8 cellular contexts compared by ENCODE assay signal in the genomic region with DNA sequence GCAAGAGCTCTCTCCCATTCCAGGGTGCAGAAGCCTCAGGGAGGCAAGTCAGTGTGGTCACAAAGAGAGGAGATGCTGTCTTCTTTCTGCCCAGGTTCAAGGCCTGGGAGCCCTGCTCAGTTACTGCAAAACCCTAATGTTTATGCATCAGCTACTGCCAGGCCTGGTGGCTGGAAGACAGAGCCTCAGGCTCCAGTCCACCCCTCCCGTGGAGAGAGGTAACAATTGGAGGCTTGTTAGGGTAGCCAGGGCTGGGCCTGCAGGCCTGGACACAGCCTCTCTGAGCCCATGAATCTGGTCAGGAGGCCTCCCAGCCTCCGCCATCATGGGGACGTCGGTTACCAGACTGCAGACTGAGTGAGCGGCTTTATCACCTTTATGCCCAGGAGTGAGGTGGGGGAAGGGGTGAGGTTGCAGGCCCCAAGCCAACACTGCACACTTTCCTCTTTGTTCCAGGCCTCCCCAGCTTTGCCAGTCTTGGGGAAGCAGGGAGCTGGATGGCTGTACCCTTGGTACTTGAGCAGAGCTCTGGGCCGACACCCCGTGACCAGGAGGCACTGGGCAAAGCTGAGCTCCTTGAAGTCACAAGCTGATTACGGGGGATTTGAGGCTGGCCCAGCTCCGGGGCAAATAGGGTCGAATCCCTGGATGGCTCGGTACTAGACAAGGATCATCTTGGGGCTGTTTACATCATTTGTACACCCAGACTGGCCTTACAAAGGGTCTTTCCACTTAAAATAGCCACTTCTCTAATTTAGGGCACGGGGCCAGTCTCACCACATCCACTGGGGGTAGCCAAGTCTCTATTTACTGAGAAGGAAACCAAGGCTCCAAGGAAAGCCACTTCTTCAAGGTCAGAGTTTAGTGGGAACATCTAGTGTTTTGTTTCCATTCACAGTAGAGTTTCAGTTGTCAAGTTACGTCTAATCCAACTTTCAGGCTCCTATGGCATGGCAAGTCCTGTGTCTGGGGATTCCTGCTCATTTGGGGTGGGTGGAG. TPM values are rescaled to one million over a fixed set of nuclear protein-coding genes. Genes with fewer than 3 reads are reported as not detected.
DNase-seq lines count a peak whose midpoint lies in the region; ATAC-seq and TF ChIP-seq lines count a peak whose summit lies in the region.

No MANE protein-coding gene starts in this region.

- H3K4me3 ChIP-seq in WI38 (ENCODE audit: low read depth, low read length): peak overlapping the region; percentile 32
- no peak overlapping the region for H3K4me3 ChIP-seq in hepatocyte
- no peak overlapping the region for H3K4me3 ChIP-seq in stomach

- intact Hi-C loops in stomach (cut with DNase I; ENCODE audit: low total_unique reads): no loop called here

- no peaks in the 10 kb centered on the region for H3K36me3 ChIP-seq in hepatocyte (replicated peaks; ENCODE audit: insufficient read depth, low read depth)
- H3K36me3 ChIP-seq in stomach: no peaks in the 10 kb centered on the region

- H3K9me3 ChIP-seq in hepatocyte (ENCODE audit: low read depth) (no peaks in the 10 kb centered on the region), stomach (no peaks in the 10 kb centered on the region)

- H3K27ac ChIP-seq in hepatocyte (peak overlapping the region; percentile 3), stomach (peak overlapping the region in 4 of 5 donors; percentile 33 to 52 (median 50))

- peaks cover 95% of the 10 kb centered on the region for H4K20me1 ChIP-seq in hepatocyte (ENCODE audit: insufficient read depth, poor library complexity, severe bottlenecking)

- no peak for TF ChIP-seq CTCF in WI38 (IDR thresholded peaks at IDR 0.05; ENCODE audit: low read depth, low read length)
- TF ChIP-seq CTCF in hepatocyte (IDR thresholded peaks at IDR 0.05; ENCODE audit: poor library complexity): no peak
- TF ChIP-seq CTCF in stomach (IDR thresholded peaks at IDR 0.05): no peak

- peaks cover 95% of the 10 kb centered on the region for H3K79me2 ChIP-seq in hepatocyte

- peak overlapping the region; percentile 82 for H3K4me2 ChIP-seq in hepatocyte

- no peaks in the 10 kb centered on the region for H3K9me3 Mint-ChIP-seq in activated T-cell treated with anti-CD3 and anti-CD28 coated beads, Interleukin-2, amount 50 U/mL, for 24 hours

- H3K4me1 Mint-ChIP-seq in activated T-cell treated with anti-CD3 and anti-CD28 coated beads, Interleukin-2, amount 50 U/mL, for 24 hours (ENCODE audit: low read depth): peaks cover 78% of the 10 kb centered on the region

- no peaks in the 10 kb centered on the region for H3K9me2 ChIP-seq in hepatocyte (replicated peaks; ENCODE audit: insufficient read depth)

- H2AFZ ChIP-seq in hepatocyte: no peak overlapping the region

- peaks cover 13% of the 10 kb centered on the region for H3K4me1 ChIP-seq in hepatocyte (ENCODE audit: insufficient read depth)
- H3K4me1 ChIP-seq in stomach: peaks cover 35 to 84% (median 63%) of the 10 kb centered on the region in 4 donors

- H3K36me3 Mint-ChIP-seq in activated T-cell treated with anti-CD3 and anti-CD28 coated beads, Interleukin-2, amount 50 U/mL, for 24 hours (ENCODE audit: low read depth): peaks cover 86% of the 10 kb centered on the region

- TF ChIP-seq POLR2A in stomach (IDR thresholded peaks at IDR 0.05): no peak

- no peak for ATAC-seq in HG03025 (IDR thresholded peaks at IDR 0.05; ENCODE audit: low FRiP score, unreplicated experiment)

- no peaks in the 10 kb centered on the region for H3K27me3 ChIP-seq in hepatocyte
- H3K27me3 ChIP-seq in stomach: no peaks in the 10 kb centered on the region

- 78% methylated on average over 13 of the region's 13 CpGs for WGBS in hepatocyte (ENCODE audit: low lambda C conversion rate, missing lambda C conversion rate)
- WGBS in stomach, 5 donors: 41 to 64% (median 60%) methylated on average over 9 to 13 of the region's 13 CpGs

- peak overlapping the region; percentile 84 for H3K27ac Mint-ChIP-seq in activated T-cell treated with anti-CD3 and anti-CD28 coated beads, Interleukin-2, amount 50 U/mL, for 24 hours

- DNase-seq in activated T-cell treated with anti-CD3 and anti-CD28 coated beads, Interleukin-2, amount 50 U/mL, for 24 hours: no peak
- no peak for DNase-seq in activated T-cell treated with anti-CD3 and anti-CD28 coated beads, Interleukin-2, amount 50 U/mL, for 1 hour
- no peak for DNase-seq in hepatocyte (ENCODE audit: low spot score)
- DNase-seq in stomach: no peak
- DNase-seq in NCI-H1417 (lab: John Stamatoyannopoulos, UW): no peak
- no peak for DNase-seq in middle frontal gyrus (ENCODE audit: extremely low spot score, low spot score)

- H3K4me3 Mint-ChIP-seq in activated T-cell treated with anti-CD3 and anti-CD28 coated beads, Interleukin-2, amount 50 U/mL, for 24 hours: peak overlapping the region; percentile 36

- no peak for TF ChIP-seq EP300 in stomach (IDR thresholded peaks at IDR 0.05)

- H3K27me3 Mint-ChIP-seq in activated T-cell treated with anti-CD3 and anti-CD28 coated beads, Interleukin-2, amount 50 U/mL, for 24 hours: no peaks in the 10 kb centered on the region

RNA-seq across cellular contexts. Expression of a gene that starts 5.2 kb away (rescaled TPM):
- total RNA-seq in hepatocyte (271 and 301 TPM in 2 replicates), stomach (10 to 100 TPM in 3 of 5 donors, 1 to 10 TPM in 2; 1.2 to 32.5 (median 28.1) TPM)
- polyA plus RNA-seq in hepatocyte (271 and 314 TPM in 2 replicates), stomach (10 to 100 TPM in 1 of 3 donors, 1 to 10 TPM in 2; 4.3 to 39.8 (median 8.4) TPM)
